1 cellular context compared by ENCODE assay signal in the genomic region with DNA sequence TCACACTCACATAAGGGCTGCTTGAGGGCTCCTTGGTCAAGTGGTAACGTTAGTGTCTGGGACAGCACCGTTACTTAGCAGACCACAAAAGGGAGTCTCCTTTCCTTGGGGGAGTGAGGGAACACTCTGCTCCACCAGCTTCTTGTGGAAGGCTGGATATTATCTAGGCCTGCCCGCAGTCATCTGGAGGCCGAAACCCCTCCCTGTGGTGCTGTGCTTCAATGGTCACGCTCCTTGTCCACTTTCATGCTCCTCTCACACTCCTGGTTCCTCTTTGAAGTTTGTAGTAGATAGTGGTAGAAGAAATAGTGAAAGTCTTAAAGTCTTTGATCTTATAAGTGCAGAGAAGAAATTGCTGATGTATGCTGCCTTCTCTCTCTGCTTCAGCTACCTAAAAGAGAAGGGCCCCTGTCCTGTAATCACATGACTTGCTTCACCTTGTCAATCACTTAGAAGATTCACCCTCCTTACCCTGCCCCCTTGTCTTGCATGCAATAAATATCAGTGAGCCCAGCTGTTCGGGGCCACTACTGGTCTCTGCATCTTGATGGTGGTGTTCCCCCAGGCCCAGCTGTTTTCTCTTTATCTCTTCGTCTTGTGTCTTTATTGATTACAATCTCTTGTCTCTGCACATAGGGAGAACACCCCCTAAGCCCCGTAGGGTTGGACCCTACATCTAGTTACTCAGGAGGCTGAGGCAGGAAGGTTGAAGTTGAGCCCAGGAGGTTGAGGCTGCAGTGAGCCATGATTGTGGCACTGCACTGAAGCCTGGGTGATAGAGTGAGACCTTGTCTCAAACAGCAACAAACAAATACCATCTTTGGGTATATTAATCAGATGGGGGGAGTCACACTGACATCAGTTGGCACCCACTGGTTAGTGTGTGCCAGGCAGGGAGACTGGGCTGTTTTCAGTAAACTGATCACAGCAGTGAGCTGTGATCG.
TF ChIP-seq lines count a peak whose summit lies in the region.

No MANE protein-coding gene starts in this region.

TF ChIP-seq in K562, 482 proteins besides CTCF, POLR2A, EP300 and RAD21 (continued from another document and continues in another):
- TF ChIP-seq PRDM10 (IDR thresholded peaks at IDR 0.05; ENCODE audit: partially characterized antibody) (peak; percentile 29), TARDBP (IDR thresholded peaks at IDR 0.05) (0 out of 2 replicates have a peak, but pooled peaks have one; percentile 24), RNF2 (IDR thresholded peaks at IDR 0.05) (peak; percentile 94), MXI1 (IDR thresholded peaks at IDR 0.05; ENCODE audit: low read depth, low read length) (no peak), RAD51 (IDR thresholded peaks at IDR 0.05; ENCODE audit: borderline replicate concordance, low read depth) (no peak), UBTF (IDR thresholded peaks at IDR 0.05; ENCODE audit: borderline replicate concordance in 1 of 2, low read depth in 2 of 2, low read length in 2 of 2) (0 out of 4 replicates have a peak, but pooled peaks have one; percentile 15 to 41), SIN3A (IDR thresholded peaks at IDR 0.05; ENCODE audit: borderline replicate concordance in 2 of 2, control insufficient read depth in 1 of 2, low read depth in 2 of 2, low read length in 2 of 2) (peak; percentile 15 to 34; a peak in 2 of 4 replicates), SMARCC2 (IDR thresholded peaks at IDR 0.05; ENCODE audit: low read depth) (no peak), TAF1 (IDR thresholded peaks at IDR 0.05; ENCODE audit: control insufficient read depth, extremely low read depth, insufficient read depth, low read length, severe bottlenecking) (no peak), NR4A1 (CRISPR knock-in tag; IDR thresholded peaks at IDR 0.05) (no peak), NR4A1 (tag; IDR thresholded peaks at IDR 0.05) (peak; percentile 79), NFIX (CRISPR knock-in tag; IDR thresholded peaks at IDR 0.05; ENCODE audit: low read depth) (no peak), ZNF316 (IDR thresholded peaks at IDR 0.05) (peak; percentile 41), RBM15 (IDR thresholded peaks at IDR 0.05; ENCODE audit: insufficient read depth, low read length) (no peak), ARID1B (IDR thresholded peaks at IDR 0.05) (peak; percentile 70), HEY1 (CRISPR knock-in tag; IDR thresholded peaks at IDR 0.05; ENCODE audit: borderline replicate concordance) (no peak; the same call in 1 of the 2 replicates), ZBTB9 (CRISPR knock-in tag; IDR thresholded peaks at IDR 0.05) (peak; percentile 55; the same call in 1 of the 2 replicates), SMAD4 (CRISPR knock-in tag; conservative IDR thresholded peaks at IDR 0.05) (peak; percentile 93), LEF1 (IDR thresholded peaks at IDR 0.05) (peak; percentile 90), ZNF766 (CRISPR knock-in tag; conservative IDR thresholded peaks at IDR 0.05) (peak; percentile 78; the same call in 1 of the 2 replicates), ZNF395 (CRISPR knock-in tag; IDR thresholded peaks at IDR 0.05) (peak; percentile 74; the same call in 1 of the 2 replicates), KDM1A (IDR thresholded peaks at IDR 0.05) (peak in 1 of 2 experiments; percentile 21; a peak in 1 of 4 replicates), CREB1 (IDR thresholded peaks at IDR 0.05) (no peak), CREB1 (CRISPR knock-in tag; IDR thresholded peaks at IDR 0.05) (no peak), CBFA2T2 (conservative IDR thresholded peaks at IDR 0.05) (peak; percentile 80), TCF3 (CRISPR knock-in tag; IDR thresholded peaks at IDR 0.05) (peak; percentile 83), GATAD2A (IDR thresholded peaks at IDR 0.05) (0 out of 2 replicates have a peak, but pooled peaks have one; percentile 45), PURB (CRISPR knock-in tag; IDR thresholded peaks at IDR 0.05; ENCODE audit: low read depth) (no peak), STAT5A (IDR thresholded peaks at IDR 0.05; ENCODE audit: borderline replicate concordance, low read length) (peak; percentile 49; the same call in 1 of the 2 replicates), CREM (IDR thresholded peaks at IDR 0.05; ENCODE audit: low read depth) (peak; percentile 61), ZNF3 (CRISPR knock-in tag; IDR thresholded peaks at IDR 0.05) (no peak)
- TF ChIP-seq, protein P1, sequence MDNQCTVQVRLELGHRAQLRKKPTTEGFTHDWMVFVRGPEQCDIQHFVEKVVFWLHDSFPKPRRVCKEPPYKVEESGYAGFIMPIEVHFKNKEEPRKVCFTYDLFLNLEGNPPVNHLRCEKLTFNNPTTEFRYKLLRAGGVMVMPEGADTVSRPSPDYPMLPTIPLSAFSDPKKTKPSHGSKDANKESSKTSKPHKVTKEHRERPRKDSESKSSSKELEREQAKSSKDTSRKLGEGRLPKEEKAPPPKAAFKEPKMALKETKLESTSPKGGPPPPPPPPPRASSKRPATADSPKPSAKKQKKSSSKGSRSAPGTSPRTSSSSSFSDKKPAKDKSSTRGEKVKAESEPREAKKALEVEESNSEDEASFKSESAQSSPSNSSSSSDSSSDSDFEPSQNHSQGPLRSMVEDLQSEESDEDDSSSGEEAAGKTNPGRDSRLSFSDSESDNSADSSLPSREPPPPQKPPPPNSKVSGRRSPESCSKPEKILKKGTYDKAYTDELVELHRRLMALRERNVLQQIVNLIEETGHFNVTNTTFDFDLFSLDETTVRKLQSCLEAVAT (IDR thresholded peaks at IDR 0.05): peak in 1 of 2 experiments; percentile 87; a peak in 2 of 4 replicates
- TF ChIP-seq, protein P2, sequence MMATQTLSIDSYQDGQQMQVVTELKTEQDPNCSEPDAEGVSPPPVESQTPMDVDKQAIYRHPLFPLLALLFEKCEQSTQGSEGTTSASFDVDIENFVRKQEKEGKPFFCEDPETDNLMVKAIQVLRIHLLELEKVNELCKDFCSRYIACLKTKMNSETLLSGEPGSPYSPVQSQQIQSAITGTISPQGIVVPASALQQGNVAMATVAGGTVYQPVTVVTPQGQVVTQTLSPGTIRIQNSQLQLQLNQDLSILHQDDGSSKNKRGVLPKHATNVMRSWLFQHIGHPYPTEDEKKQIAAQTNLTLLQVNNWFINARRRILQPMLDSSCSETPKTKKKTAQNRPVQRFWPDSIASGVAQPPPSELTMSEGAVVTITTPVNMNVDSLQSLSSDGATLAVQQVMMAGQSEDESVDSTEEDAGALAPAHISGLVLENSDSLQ (IDR thresholded peaks at IDR 0.05): peak; percentile 81
- TF ChIP-seq, protein P3, sequence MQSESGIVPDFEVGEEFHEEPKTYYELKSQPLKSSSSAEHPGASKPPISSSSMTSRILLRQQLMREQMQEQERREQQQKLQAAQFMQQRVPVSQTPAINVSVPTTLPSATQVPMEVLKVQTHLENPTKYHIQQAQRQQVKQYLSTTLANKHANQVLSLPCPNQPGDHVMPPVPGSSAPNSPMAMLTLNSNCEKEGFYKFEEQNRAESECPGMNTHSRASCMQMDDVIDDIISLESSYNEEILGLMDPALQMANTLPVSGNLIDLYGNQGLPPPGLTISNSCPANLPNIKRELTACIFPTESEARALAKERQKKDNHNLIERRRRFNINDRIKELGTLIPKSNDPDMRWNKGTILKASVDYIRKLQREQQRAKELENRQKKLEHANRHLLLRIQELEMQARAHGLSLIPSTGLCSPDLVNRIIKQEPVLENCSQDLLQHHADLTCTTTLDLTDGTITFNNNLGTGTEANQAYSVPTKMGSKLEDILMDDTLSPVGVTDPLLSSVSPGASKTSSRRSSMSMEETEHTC (IDR thresholded peaks at IDR 0.05): peak; percentile 31; the same call in 1 of the 2 replicates
- TF ChIP-seq, protein P4, sequence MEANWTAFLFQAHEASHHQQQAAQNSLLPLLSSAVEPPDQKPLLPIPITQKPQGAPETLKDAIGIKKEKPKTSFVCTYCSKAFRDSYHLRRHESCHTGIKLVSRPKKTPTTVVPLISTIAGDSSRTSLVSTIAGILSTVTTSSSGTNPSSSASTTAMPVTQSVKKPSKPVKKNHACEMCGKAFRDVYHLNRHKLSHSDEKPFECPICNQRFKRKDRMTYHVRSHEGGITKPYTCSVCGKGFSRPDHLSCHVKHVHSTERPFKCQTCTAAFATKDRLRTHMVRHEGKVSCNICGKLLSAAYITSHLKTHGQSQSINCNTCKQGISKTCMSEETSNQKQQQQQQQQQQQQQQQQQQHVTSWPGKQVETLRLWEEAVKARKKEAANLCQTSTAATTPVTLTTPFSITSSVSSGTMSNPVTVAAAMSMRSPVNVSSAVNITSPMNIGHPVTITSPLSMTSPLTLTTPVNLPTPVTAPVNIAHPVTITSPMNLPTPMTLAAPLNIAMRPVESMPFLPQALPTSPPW (CRISPR knock-in tag; IDR thresholded peaks at IDR 0.05): peak; percentile 81
- TF ChIP-seq, protein P5, sequence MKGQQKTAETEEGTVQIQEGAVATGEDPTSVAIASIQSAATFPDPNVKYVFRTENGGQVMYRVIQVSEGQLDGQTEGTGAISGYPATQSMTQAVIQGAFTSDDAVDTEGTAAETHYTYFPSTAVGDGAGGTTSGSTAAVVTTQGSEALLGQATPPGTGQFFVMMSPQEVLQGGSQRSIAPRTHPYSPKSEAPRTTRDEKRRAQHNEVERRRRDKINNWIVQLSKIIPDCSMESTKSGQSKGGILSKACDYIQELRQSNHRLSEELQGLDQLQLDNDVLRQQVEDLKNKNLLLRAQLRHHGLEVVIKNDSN (CRISPR knock-in tag; IDR thresholded peaks at IDR 0.05): peak; percentile 48; the same call in 1 of the 2 replicates
- TF ChIP-seq, protein P6, sequence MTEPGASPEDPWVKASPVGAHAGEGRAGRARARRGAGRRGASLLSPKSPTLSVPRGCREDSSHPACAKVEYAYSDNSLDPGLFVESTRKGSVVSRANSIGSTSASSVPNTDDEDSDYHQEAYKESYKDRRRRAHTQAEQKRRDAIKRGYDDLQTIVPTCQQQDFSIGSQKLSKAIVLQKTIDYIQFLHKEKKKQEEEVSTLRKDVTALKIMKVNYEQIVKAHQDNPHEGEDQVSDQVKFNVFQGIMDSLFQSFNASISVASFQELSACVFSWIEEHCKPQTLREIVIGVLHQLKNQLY (CRISPR knock-in tag; conservative IDR thresholded peaks at IDR 0.05): no peak
